Comparison of ENCODE assay signal across 10 cellular contexts in the genomic region with DNA sequence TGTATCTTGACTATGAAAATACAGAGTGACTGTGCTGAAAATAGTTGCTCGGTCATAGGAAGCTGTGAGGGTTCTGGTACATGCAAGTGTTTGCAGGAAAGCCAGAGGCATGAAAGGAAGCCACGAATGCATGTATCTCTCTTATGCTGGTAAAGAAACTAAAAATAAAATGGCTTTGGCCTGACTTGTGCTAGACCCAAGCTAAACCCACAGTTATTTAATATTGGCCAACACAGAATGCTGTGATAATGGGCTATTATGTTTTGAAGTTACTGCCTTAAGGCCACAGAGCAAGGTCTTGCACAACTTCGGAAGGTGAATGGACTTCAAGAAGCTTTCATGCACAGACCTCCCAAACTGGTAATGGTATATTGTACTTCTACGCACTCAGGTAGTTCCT.
"Had no signal": no experiment of that assay in that cellular context is flagged by ENCODE, and none has a peak within 500 bp of the region (broad histone marks: within the 10 kb centered on the region; RNA-seq: fewer than 3 reads in every experiment).

No MANE protein-coding gene starts in this region.

- ATAC-seq: T-helper 17 cell had no signal

- H3K4me3 ChIP-seq: esophagus muscularis mucosa, left ventricle myocardium inferior, ovary, thoracic aorta had no signal

- H3K27ac ChIP-seq: esophagus muscularis mucosa, left ventricle myocardium inferior, ovary, thoracic aorta had no signal

- DNase-seq: activated CD4-positive, CD25-positive, alpha-beta regulatory T cell; amniotic stem cell; left ventricle myocardium inferior; mesendoderm; ovary; stimulated activated CD4-positive, alpha-beta T cell treated with anti-CD3 and anti-CD28 coated beads, Interleukin-15, amount 100 ng/mL, for 24 hours; stimulated activated CD4-positive, alpha-beta T cell treated with anti-CD3 and anti-CD28 coated beads, Interleukin-4, amount 100 ng/mL, for 24 hours; T-helper 17 cell had no signal

- H3K36me3 ChIP-seq: esophagus muscularis mucosa, left ventricle myocardium inferior, ovary, thoracic aorta had no signal

- H3K9me3 ChIP-seq: esophagus muscularis mucosa, left ventricle myocardium inferior, ovary, thoracic aorta had no signal

- H3K4me1 ChIP-seq: esophagus muscularis mucosa had no signal

- H3K27me3 ChIP-seq: esophagus muscularis mucosa, ovary had no signal
